8 cellular contexts compared by ENCODE assay signal in the genomic region with DNA sequence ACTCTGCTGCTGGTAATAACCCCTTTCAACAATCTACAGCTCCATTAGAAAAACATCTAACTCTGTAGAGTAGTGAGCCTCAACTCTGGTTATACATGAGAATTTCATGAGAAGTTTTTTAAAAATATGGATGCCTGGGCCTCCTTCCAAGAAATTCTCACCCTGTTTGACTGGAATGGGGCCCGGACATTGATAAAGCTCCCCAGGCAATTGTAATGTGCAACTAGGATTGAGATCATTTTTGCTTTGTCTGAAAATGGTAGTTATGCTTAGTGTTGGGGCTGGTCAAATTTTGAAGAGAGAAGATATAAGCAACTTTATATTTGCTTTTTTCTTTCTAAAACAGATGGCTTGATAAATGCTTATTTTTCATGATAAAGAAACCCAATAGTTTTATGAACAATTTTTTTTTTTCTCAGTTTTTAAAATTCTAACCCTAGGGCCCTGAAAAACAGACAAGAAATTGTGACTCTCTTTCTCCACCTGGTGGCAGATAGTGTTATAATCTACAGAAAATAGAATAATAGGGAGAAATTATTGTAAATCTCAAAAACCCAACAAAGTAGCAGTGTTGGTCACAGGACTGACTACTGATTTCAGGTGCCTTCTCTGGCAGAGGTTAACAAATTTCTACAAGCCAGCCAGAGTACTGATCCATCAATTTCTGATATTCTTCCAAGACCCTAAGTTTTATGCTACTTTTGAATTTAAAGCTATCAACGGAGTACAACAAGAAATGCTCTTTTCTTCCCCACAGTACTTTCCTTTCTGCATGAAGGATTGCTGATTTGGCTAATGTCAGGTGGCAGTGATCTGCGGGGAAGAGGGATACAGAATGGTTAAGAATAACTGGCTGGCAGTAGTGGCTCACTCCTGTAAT.
A peak's percentile ranks its signal among the peaks of the same experiment; 100 is the strongest.
DNase-seq lines count a peak whose midpoint lies in the region; TF ChIP-seq lines count a peak whose summit lies in the region.

No MANE protein-coding gene starts in this region.

- peaks cover 4% of the 10 kb centered on the region; the same call in 1 of the 2 replicates for H3F3A ChIP-seq in PC-9 (ENCODE audit: insufficient read depth, low read depth)

- intact Hi-C loops in PC-9 (cut with micrococcal nuclease; ENCODE audit: unreplicated experiment) = loop anchor here (1.0 to 2.0 kb wide), 4 partner anchors 78 to 240 kb away; a partner anchor contains a TSS

- CTCF ChIA-PET in PC-9 (lab: Charles Lee) = interaction anchor here (0.5 to 3.5 kb wide), 7 partner anchors 10 to 236 kb away, joined by 3 to 21 read pairs (median 7); a partner anchor contains a TSS

- peaks cover 23% of the 10 kb centered on the region for H3K4me1 ChIP-seq in PC-9 (replicated peaks; ENCODE audit: insufficient read depth)

- POLR2A ChIA-PET in PC-9 (lab: Charles Lee; ENCODE audit: unreplicated experiment) = interaction anchor here (0.7 kb wide), 2 partner anchors 37 to 243 kb away, joined by 4 to 8 read pairs; no protein-coding TSS in a partner anchor

- H3K27ac ChIP-seq in PC-9 = no peak overlapping the region

- H3K4me2 ChIP-seq in PC-9 = 0 out of 2 replicates have a peak overlapping the region, but pooled peaks have one; percentile 14

- H2AFZ ChIP-seq in PC-9 = no peak overlapping the region

- no peaks in the 10 kb centered on the region for H3K9me2 ChIP-seq in PC-9 (ENCODE audit: insufficient read depth)

- TF ChIP-seq CTCF in PC-9 (conservative IDR thresholded peaks at IDR 0.05) (peak; percentile 92), fibroblast of mammary gland (conservative IDR thresholded peaks at IDR 0.05; ENCODE audit: control insufficient read depth, insufficient read depth, low read depth, low read length) (peak; percentile 53), retinal pigment epithelial cell (conservative IDR thresholded peaks at IDR 0.05; ENCODE audit: low read depth, low read length) (peak; percentile 47)

- H4K20me1 ChIP-seq in PC-9 (ENCODE audit: insufficient read depth) = no peaks in the 10 kb centered on the region

- no TSS peak for BruUV-seq in PC-9 (replicated peaks; lab: Mats Ljungman, UMichigan)

- no peaks in the 10 kb centered on the region for H3K36me3 ChIP-seq in PC-9 (ENCODE audit: low read depth)

- no peaks in the 10 kb centered on the region for H3K9me3 ChIP-seq in PC-9 (ENCODE audit: insufficient read depth, low read depth)

- no peak overlapping the region for H3K4me3 ChIP-seq in PC-9
- no peak overlapping the region for H3K4me3 ChIP-seq in fibroblast of mammary gland (ENCODE audit: control insufficient read depth, low read depth, low read length)
- no peak overlapping the region for H3K4me3 ChIP-seq in retinal pigment epithelial cell (ENCODE audit: low read length)

- DNase-seq in NCI-H748 (lab: John Stamatoyannopoulos, UW; ENCODE audit: unreplicated experiment) (peak; percentile 1), NCI-H748 treated with DMSO at 0.1 percent for 48 hours (lab: John Stamatoyannopoulos, UW) (no peak), PC-9 (peak in 1 of 2 experiments; percentile 10), fibroblast of mammary gland (ENCODE audit: low read depth) (peak; percentile 60), retinal pigment epithelial cell (ENCODE audit: low read depth) (no peak), ureter (ENCODE audit: low spot score) (no peak), activated gamma-delta T cell (lab: John Stamatoyannopoulos, UW) (no peak), SHP77 treated with DMSO at 0.1 percent for 48 hours (lab: John Stamatoyannopoulos, UW) (no peak)

- H3K79me2 ChIP-seq in PC-9 (ENCODE audit: low read depth) = no peaks in the 10 kb centered on the region

- H3K27me3 ChIP-seq in PC-9 (ENCODE audit: insufficient read depth, low read depth) = no peaks in the 10 kb centered on the region

Comparison
In these comparisons a context has a peak if more than half of its experiments do, and no peak if none do; other contexts are left out.
1. DNase-seq: peak in NCI-H748 (single experiment) and fibroblast of mammary gland (single experiment); none in NCI-H748 treated with DMSO at 0.1 percent for 48 hours (single experiment), retinal pigment epithelial cell (single experiment), ureter (single experiment), activated gamma-delta T cell (single experiment) and SHP77 treated with DMSO at 0.1 percent for 48 hours (single experiment).
2. Peak in every context shown above with its lines, with median percentiles within 50 percentile points of each other: CTCF ChIP-seq.